In the genomic region with DNA sequence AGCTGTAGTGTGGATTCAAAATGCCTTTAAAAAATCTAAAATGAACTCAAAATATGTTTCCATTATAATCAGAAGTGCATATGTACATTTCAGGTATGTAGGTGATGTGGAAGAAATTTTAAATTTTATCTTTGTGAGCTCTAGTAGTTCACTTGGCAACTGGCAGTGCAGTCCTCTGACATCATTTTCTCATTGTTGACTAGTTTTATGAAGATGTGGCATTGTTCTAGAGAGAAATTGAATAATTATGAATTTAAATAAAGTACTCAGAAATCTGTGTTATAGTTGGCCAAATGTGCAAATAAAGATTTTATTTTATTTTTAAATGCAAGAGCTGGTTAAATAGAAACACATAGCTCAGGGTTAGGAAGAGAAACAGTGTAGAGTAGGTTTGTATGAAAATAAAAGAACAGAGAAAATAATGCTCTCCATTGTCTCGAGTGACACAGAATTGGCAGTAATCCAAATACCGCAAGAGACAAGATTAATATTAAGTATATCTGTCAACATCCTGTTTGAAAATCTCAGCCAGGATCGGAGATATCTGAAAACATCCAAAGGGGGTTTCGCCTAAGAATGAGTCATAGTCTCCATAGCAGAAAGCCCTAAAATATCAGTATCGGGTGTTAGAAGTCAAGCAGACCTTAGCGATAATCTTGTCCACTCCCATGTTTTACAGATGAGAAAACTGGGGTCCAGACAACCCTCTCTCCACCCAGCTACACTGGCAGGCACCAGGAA, we compare ENCODE assay signal across 10 cellular contexts.
DNase-seq lines count a peak whose midpoint lies in the region; ATAC-seq, FAIRE-seq and TF ChIP-seq lines count a peak whose summit lies in the region.
"Had no signal": no experiment of that assay in that cellular context is flagged by ENCODE, and none has a peak within 500 bp of the region (broad histone marks: within the 10 kb centered on the region; RNA-seq: fewer than 3 reads in every experiment).

No MANE protein-coding gene starts in this region.

- no peak overlapping the region for H3K27ac Mint-ChIP-seq in activated T-helper 1 cell treated with anti-CD3 and anti-CD28 coated beads, Interleukin-12 subunit alpha, Interleukin-12 subunit beta, Interleukin-2, Interleukin-4 antibody, amounts not matched to agents 30 ng/mL and 10 ng/mL and 1 ng/mL, durations not matched to agents 14 hours and 24 hours and 36 hours

- H3K27me3 Mint-ChIP-seq in activated T-helper 1 cell treated with anti-CD3 and anti-CD28 coated beads, Interleukin-12 subunit alpha, Interleukin-12 subunit beta, Interleukin-2, Interleukin-4 antibody, amounts not matched to agents 30 ng/mL and 10 ng/mL and 1 ng/mL, durations not matched to agents 14 hours and 24 hours and 36 hours (ENCODE audit: insufficient read depth): peaks cover 2% of the 10 kb centered on the region

- no peaks in the 10 kb centered on the region for H3K36me3 Mint-ChIP-seq in activated T-helper 1 cell treated with anti-CD3 and anti-CD28 coated beads, Interleukin-12 subunit alpha, Interleukin-12 subunit beta, Interleukin-2, Interleukin-4 antibody, amounts not matched to agents 30 ng/mL and 10 ng/mL and 1 ng/mL, durations not matched to agents 14 hours and 24 hours and 36 hours (ENCODE audit: low read depth)

- peak overlapping the region; percentile 31 for H3K27ac ChIP-seq in 22Rv1

- in situ Hi-C loops in SK-MEL-5 (cut with HindIII; ENCODE audit: low pct_unique_long_range_greater_than_20kb, low sequenced_read_pairs): no loop called here

- H3K4me1 Mint-ChIP-seq in activated T-helper 1 cell treated with anti-CD3 and anti-CD28 coated beads, Interleukin-12 subunit alpha, Interleukin-12 subunit beta, Interleukin-2, Interleukin-4 antibody, amounts not matched to agents 30 ng/mL and 10 ng/mL and 1 ng/mL, durations not matched to agents 14 hours and 24 hours and 36 hours (ENCODE audit: low read depth): no peaks in the 10 kb centered on the region

- no peak overlapping the region for H3K4me3 Mint-ChIP-seq in activated T-helper 1 cell treated with anti-CD3 and anti-CD28 coated beads, Interleukin-12 subunit alpha, Interleukin-12 subunit beta, Interleukin-2, Interleukin-4 antibody, amounts not matched to agents 30 ng/mL and 10 ng/mL and 1 ng/mL, durations not matched to agents 14 hours and 24 hours and 36 hours

- no peak for TF ChIP-seq POLR2A in H54 (IDR thresholded peaks at IDR 0.05; ENCODE audit: low read depth, low read length)

- ATAC-seq in GM18909 (IDR thresholded peaks at IDR 0.05; ENCODE audit: poor library complexity, unreplicated experiment) (peak; percentile 69), HG03039 (IDR thresholded peaks at IDR 0.05; ENCODE audit: unreplicated experiment) (no peak)

- TF ChIP-seq CTCF in 22Rv1 (IDR thresholded peaks at IDR 0.05): no peak

- DNase-seq in SK-MEL-5 (ENCODE audit: low read depth, low spot score): peak; percentile 83
- no peak for DNase-seq in frontal cortex (ENCODE audit: low spot score in 2 of 2)
- no peak for DNase-seq in H54 (ENCODE audit: insufficient read length, low spot score)
- no peak for DNase-seq in activated T-helper 1 cell treated with anti-CD3 and anti-CD28 coated beads, Interleukin-12 subunit alpha, Interleukin-12 subunit beta, Interleukin-2, Interleukin-4 antibody, amounts not matched to agents 30 ng/mL and 10 ng/mL and 1 ng/mL, durations not matched to agents 14 hours and 24 hours and 36 hours (ENCODE audit: low spot score)
- DNase-seq in activated CD4-positive, CD25-positive, alpha-beta regulatory T cell (lab: John Stamatoyannopoulos, UW): no peak
- DNase-seq: NCI-H1436; stimulated activated naive CD4-positive, alpha-beta T cell had no signal

- FAIRE-seq in frontal cortex (lab: Jason Lieb, UNC) (peak; percentile 57), H54 (lab: Jason Lieb, UNC) (no peak)

- intact Hi-C loops in activated T-helper 1 cell treated with anti-CD3 and anti-CD28 coated beads, Interleukin-12 subunit alpha, Interleukin-12 subunit beta, Interleukin-2, Interleukin-4 antibody, amounts not matched to agents 30 ng/mL and 10 ng/mL and 1 ng/mL, durations not matched to agents 14 hours and 24 hours and 36 hours (cut with micrococcal nuclease): no loop called here

- H3K9me3 Mint-ChIP-seq in activated T-helper 1 cell treated with anti-CD3 and anti-CD28 coated beads, Interleukin-12 subunit alpha, Interleukin-12 subunit beta, Interleukin-2, Interleukin-4 antibody, amounts not matched to agents 30 ng/mL and 10 ng/mL and 1 ng/mL, durations not matched to agents 14 hours and 24 hours and 36 hours: no peaks in the 10 kb centered on the region
